Comparison of ENCODE assay signal across 8 cellular contexts in the genomic region with DNA sequence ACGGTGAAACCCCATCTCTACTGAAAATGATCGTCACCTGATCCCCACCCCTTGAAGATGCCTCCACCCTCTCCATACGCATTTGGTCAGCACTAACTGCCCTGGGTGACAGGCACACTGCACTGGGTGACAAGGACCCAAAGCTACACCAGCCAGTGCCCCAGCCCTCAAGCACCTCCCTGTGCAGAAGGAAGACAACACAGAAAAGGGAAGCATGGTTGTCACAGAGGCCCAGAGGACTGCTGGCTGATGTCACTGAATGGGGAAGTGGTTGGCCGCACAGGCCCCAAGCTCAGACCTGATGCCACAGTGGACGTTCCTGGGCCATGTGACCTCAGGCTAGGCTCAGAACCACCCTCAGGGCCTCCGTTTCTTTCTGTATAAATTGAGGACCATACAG. TPM values are rescaled to one million over a fixed set of nuclear protein-coding genes. Genes with fewer than 3 reads are reported as not detected.
A peak's percentile ranks its signal among the peaks of the same experiment; 100 is the strongest.
DNase-seq lines count a peak whose midpoint lies in the region; ATAC-seq and TF ChIP-seq lines count a peak whose summit lies in the region.

No MANE protein-coding gene starts in this region.

- H2BK120ac ChIP-seq in H9 (ENCODE audit: low read depth, low read length, poor library complexity, severe bottlenecking), result no peak overlapping the region

- no peaks in the 10 kb centered on the region for H3K9me3 ChIP-seq in H9 (ENCODE audit: control insufficient read depth, low read depth, low read length)
- peaks cover 0 to 2% (median 0%) of the 10 kb centered on the region in 3 donors for H3K9me3 ChIP-seq in skeletal muscle tissue (ENCODE audit: control insufficient read depth in 3 of 3, low read length in 3 of 3)

- no peak overlapping the region for H3T11ph ChIP-seq in H9 (ENCODE audit: low read length)

- no peaks in the 10 kb centered on the region for H3K23me2 ChIP-seq in H9 (ENCODE audit: insufficient read length, low read depth, low read length, poor library complexity, severe bottlenecking)

- no peaks in the 10 kb centered on the region for H3K79me2 ChIP-seq in H9 (ENCODE audit: insufficient read depth, low read length)

- H3K27me3 Mint-ChIP-seq in H9 (ENCODE audit: low read depth), result no peaks in the 10 kb centered on the region; the same call in 1 of the 2 replicates
- H3K27me3 Mint-ChIP-seq in endothelial cell (ENCODE audit: unreplicated experiment), result peaks cover 15% of the 10 kb centered on the region

- DNase-seq in H9 (no peak), MV-4-11 (lab: John Stamatoyannopoulos, UW) (peak; percentile 99), endothelial cell (ENCODE audit: low spot score) (no peak)
- no peak for DNase-seq in stimulated activated CD4-positive, alpha-beta T cell treated with anti-CD3 and anti-CD28 coated beads, Interleukin-15, amount 100 ng/mL, for 24 hours
- no peak for DNase-seq in activated CD4-positive, CD25-positive, alpha-beta regulatory T cell treated with anti-CD3 and anti-CD28 coated beads, Interleukin-2, amount 50 U/mL, for 72 hours

- no peak overlapping the region for H3K23ac ChIP-seq in H9 (ENCODE audit: insufficient read length, low read depth, low read length)

- H3K56ac ChIP-seq in H9 (ENCODE audit: insufficient read length, low read depth, low read length), result no peak overlapping the region

- H3K4me3 Mint-ChIP-seq in H9, result no peak overlapping the region; a peak in 1 of 5 replicates
- H3K4me3 Mint-ChIP-seq in endothelial cell (ENCODE audit: unreplicated experiment), result no peak overlapping the region

- H3K4me1 Mint-ChIP-seq in H9 (peaks cover 38 to 54% of the 10 kb centered on the region in 2 experiments), endothelial cell (ENCODE audit: unreplicated experiment) (no peaks in the 10 kb centered on the region)

- H3K79me1 ChIP-seq in H9 (ENCODE audit: insufficient read depth, low read depth, low read length, poor library complexity, severe bottlenecking), result no peaks in the 10 kb centered on the region

- H3K27ac ChIP-seq in H9 (ENCODE audit: insufficient read length, low read depth, low read length), result no peak overlapping the region
- H3K27ac ChIP-seq in skeletal muscle tissue (ENCODE audit: low read depth, low read length), result peak overlapping the region; percentile 40

- H4K8ac ChIP-seq in H9 (replicated peaks; ENCODE audit: insufficient read length, low read depth, low read length), result no peak overlapping the region

- no peak overlapping the region for H4K91ac ChIP-seq in H9 (ENCODE audit: insufficient read length, low read depth, low read length)

- WGBS in H9 (ENCODE audit: extremely low coverage, insufficient read length, low lambda C conversion rate), result no CpG with 5 or more reads among the region's 6 CpGs

- H3K36me3 ChIP-seq in skeletal muscle tissue (ENCODE audit: control insufficient read depth in 3 of 3, insufficient read depth in 3 of 3, low read length in 3 of 3), result peaks cover 6 to 19% (median 12%) of the 10 kb centered on the region in 3 donors

- no peak overlapping the region for H4K5ac ChIP-seq in H9 (ENCODE audit: insufficient read length, low read depth, low read length)

- no peak overlapping the region for H3K18ac ChIP-seq in H9 (ENCODE audit: insufficient read length, low read depth, low read length)

- H3K4me1 ChIP-seq in H9 (ENCODE audit: insufficient read depth, low read length) (no peaks in the 10 kb centered on the region; the same call in 1 of the 2 replicates), skeletal muscle tissue (ENCODE audit: control insufficient read depth in 3 of 3, insufficient read depth in 3 of 3, low read length in 3 of 3) (peaks cover 0 to 7% (median 4%) of the 10 kb centered on the region in 3 donors)

- no peak overlapping the region for H2BK12ac ChIP-seq in H9 (ENCODE audit: insufficient read length, low read depth, low read length)

- no peak overlapping the region for H3K14ac ChIP-seq in H9 (ENCODE audit: insufficient read depth, low read length)

- H2BK5ac ChIP-seq in H9 (ENCODE audit: insufficient read length, low read length), result no peak overlapping the region

- H3K27ac Mint-ChIP-seq in H9 (peak overlapping the region; percentile 40 to 96 (median 86); a peak in 5 of 7 replicates), endothelial cell (ENCODE audit: unreplicated experiment) (no peak overlapping the region)

- TF ChIP-seq CTCF in H9 (conservative IDR thresholded peaks at IDR 0.05) (no peak), endothelial cell (IDR thresholded peaks at IDR 0.05; ENCODE audit: unreplicated experiment) (no peak)

- no peak overlapping the region for H3K9ac ChIP-seq in H9 (ENCODE audit: extremely low read depth, insufficient read length, low read length)
- no peak overlapping the region for H3K9ac ChIP-seq in skeletal muscle tissue (ENCODE audit: low read depth in 1 of 3, low read length in 3 of 3)

- H2AFZ ChIP-seq in H9 (ENCODE audit: low read length), result no peak overlapping the region

- no peak overlapping the region for H3K4ac ChIP-seq in H9 (ENCODE audit: low read depth, low read length)

- H3K4me2 ChIP-seq in H9 (ENCODE audit: insufficient read depth, insufficient read length, low read length), result no peak overlapping the region

- no peaks in the 10 kb centered on the region for H3K27me3 ChIP-seq in H9 (ENCODE audit: insufficient read depth, low read length)
- no peaks in the 10 kb centered on the region for H3K27me3 ChIP-seq in skeletal muscle tissue (ENCODE audit: control insufficient read depth in 3 of 3, insufficient read depth in 3 of 3, low read length in 3 of 3)

- no peak overlapping the region for H2BK15ac ChIP-seq in H9 (ENCODE audit: low read depth, low read length)

- ATAC-seq in GM18508 (IDR thresholded peaks at IDR 0.05; ENCODE audit: insufficient read depth, unreplicated experiment) (peak; percentile 50), esophagus mucosa (peak; percentile 54)

- no peak overlapping the region for H2BK20ac ChIP-seq in H9 (ENCODE audit: low read depth, low read length, poor library complexity, severe bottlenecking)

- no peaks in the 10 kb centered on the region for H4K20me1 ChIP-seq in H9 (ENCODE audit: control insufficient read depth, insufficient read depth, insufficient read length)

- no peaks in the 10 kb centered on the region for H3K9me3 Mint-ChIP-seq in H9
- no peaks in the 10 kb centered on the region for H3K9me3 Mint-ChIP-seq in endothelial cell (ENCODE audit: unreplicated experiment)

- H2AK5ac ChIP-seq in H9 (ENCODE audit: insufficient read length, low read length), result no peak overlapping the region

- peaks cover 12 to 32% (median 14%) of the 10 kb centered on the region in 3 experiments for H3K36me3 Mint-ChIP-seq in H9 (ENCODE audit: insufficient read depth in 1 of 3, low read depth in 3 of 3)
- H3K36me3 Mint-ChIP-seq in endothelial cell (ENCODE audit: low read depth, unreplicated experiment), result peaks cover 12% of the 10 kb centered on the region

- no peak overlapping the region for H3K4me3 ChIP-seq in skeletal muscle tissue (ENCODE audit: low read length in 3 of 3)

RNA-seq across cellular contexts. Expression of gene PILRA, which starts 4.2 kb away (rescaled TPM):
- total RNA-seq in H9 (2021) (3.2 and 3.3 TPM in 2 replicates), esophagus mucosa (2.7 TPM), skeletal muscle tissue (1.6 TPM), endothelial cell (ENCODE audit: unreplicated experiment) (4.2 TPM)

RNA-seq across cellular contexts. Expression of gene PILRB, which starts 11.2 kb away (rescaled TPM):
- total RNA-seq in H9 (2021), result 43.5 and 50.1 TPM in 2 replicates
- 15.0 TPM for total RNA-seq in esophagus mucosa
- 4.2 TPM for total RNA-seq in skeletal muscle tissue
- total RNA-seq in endothelial cell (ENCODE audit: unreplicated experiment), result 40.1 TPM

RNA-seq across cellular contexts. Expression of gene ZCWPW1, which starts 59.4 kb away (rescaled TPM):
- total RNA-seq in H9 (2021) (1.1 and 1.3 TPM in 2 replicates), esophagus mucosa (1.4 TPM), skeletal muscle tissue (3.1 TPM), endothelial cell (ENCODE audit: unreplicated experiment) (2.2 TPM)
